In the genomic region with DNA sequence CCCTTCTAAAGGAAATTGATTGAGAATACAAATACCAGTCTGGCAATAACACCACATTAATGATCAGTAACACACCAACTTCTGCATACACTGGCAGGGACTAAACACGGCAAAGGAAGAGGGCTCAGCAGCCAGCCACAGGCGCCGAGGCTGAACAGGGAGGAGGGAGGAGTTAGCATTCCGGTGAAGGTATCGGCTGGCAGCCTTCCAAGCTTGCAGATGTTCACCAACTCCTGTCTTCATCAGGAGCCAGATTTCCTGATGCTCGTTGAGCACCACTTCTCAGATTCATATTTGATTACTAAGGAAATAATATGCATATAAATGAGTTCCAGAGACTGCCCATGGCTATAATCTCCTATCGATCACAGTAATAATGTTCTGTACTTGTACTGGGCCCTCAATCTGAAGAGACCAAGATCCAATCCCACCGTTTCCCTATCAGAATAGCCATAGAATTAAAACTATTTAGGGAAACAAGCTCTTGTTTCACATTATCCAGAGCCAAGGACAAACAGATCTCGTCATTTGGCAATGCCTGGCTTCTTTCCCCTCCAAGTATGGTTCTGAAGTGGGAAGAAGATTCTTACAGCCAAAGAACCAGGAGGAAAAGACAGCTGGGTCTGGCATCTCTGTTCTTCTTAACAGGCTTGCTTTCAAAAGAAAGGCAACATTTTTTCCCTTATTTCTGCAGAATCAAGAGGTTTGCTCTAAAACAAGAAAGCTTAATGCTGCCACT, we compare ENCODE assay signal across 8 cellular contexts. TPM values are rescaled to one million over a fixed set of nuclear protein-coding genes. Genes with fewer than 3 reads are reported as not detected.
A peak's percentile ranks its signal among the peaks of the same experiment; 100 is the strongest.
DNase-seq lines count a peak whose midpoint lies in the region; ATAC-seq and TF ChIP-seq lines count a peak whose summit lies in the region.

No MANE protein-coding gene starts in this region.

- no peak overlapping the region for H3K4me2 ChIP-seq in H9 (ENCODE audit: insufficient read depth, insufficient read length, low read length)

- no peak overlapping the region for H3K18ac ChIP-seq in H9 (ENCODE audit: insufficient read length, low read depth, low read length)

- H3K56ac ChIP-seq in H9 (ENCODE audit: insufficient read length, low read depth, low read length) = no peak overlapping the region

- no peak overlapping the region for H4K5ac ChIP-seq in H9 (ENCODE audit: insufficient read length, low read depth, low read length)

- H3K4me1 ChIP-seq in H9 (ENCODE audit: insufficient read depth, low read length) = no peaks in the 10 kb centered on the region; the same call in 1 of the 2 replicates

- ATAC-seq in T-cell (replicated peaks in 1 of 4) = peak; percentile 52 to 73 (median 58)

- no peaks in the 10 kb centered on the region for H3K79me1 ChIP-seq in H9 (ENCODE audit: insufficient read depth, low read depth, low read length, poor library complexity, severe bottlenecking)

- CTCF ChIA-PET in T-cell (lab: Charles Lee) = no interaction called here

- no peak overlapping the region for H3K9ac ChIP-seq in H9 (ENCODE audit: extremely low read depth, insufficient read length, low read length)

- peaks cover 17 to 21% (median 21%) of the 10 kb centered on the region in 3 donors for H3K4me1 Mint-ChIP-seq in T-cell
- H3K4me1 Mint-ChIP-seq in H9 = peaks cover 14 to 17% of the 10 kb centered on the region in 2 experiments

- no peak overlapping the region for H3K14ac ChIP-seq in H9 (ENCODE audit: insufficient read depth, low read length)

- DNase-seq in DMS 273 (lab: John Stamatoyannopoulos, UW; ENCODE audit: unreplicated experiment) (peak; percentile 94), NAMALWA (ENCODE audit: low spot score) (peak; percentile 57), T-cell (peak in 23 of 34 experiments; percentile 17 to 56 (median 30)), iPS-NIHi11 (ENCODE audit: low spot score) (peak; percentile 66), H9 (no peak), cerebellar cortex (ENCODE audit: low spot score) (no peak), COLO829 (ENCODE audit: low spot score) (no peak)

- POLR2A ChIA-PET in T-cell (lab: Charles Lee) = no interaction called here

- H3K27ac Mint-ChIP-seq in T-cell = no peak overlapping the region
- H3K27ac Mint-ChIP-seq in H9 = no peak overlapping the region

- H3K23ac ChIP-seq in H9 (ENCODE audit: insufficient read length, low read depth, low read length) = no peak overlapping the region

- H3K9me3 Mint-ChIP-seq in T-cell (no peaks in the 10 kb centered on the region), H9 (peaks cover 5 to 6% of the 10 kb centered on the region in 2 experiments; a peak in 3 of 5 replicates)

- no peaks in the 10 kb centered on the region for H3K36me3 Mint-ChIP-seq in T-cell
- H3K36me3 Mint-ChIP-seq in H9 (ENCODE audit: insufficient read depth in 1 of 3, low read depth in 3 of 3) = peaks cover 4 to 7% (median 5%) of the 10 kb centered on the region in 3 experiments; a peak in 5 of 7 replicates

- peak overlapping the region; percentile 77 for H3K27ac ChIP-seq in temporal lobe (ENCODE audit: low read depth, low read length)
- H3K27ac ChIP-seq in H9 (ENCODE audit: insufficient read length, low read depth, low read length) = no peak overlapping the region

- H4K20me1 ChIP-seq in H9 (ENCODE audit: control insufficient read depth, insufficient read depth, insufficient read length) = no peaks in the 10 kb centered on the region

- no peak overlapping the region for H4K91ac ChIP-seq in H9 (ENCODE audit: insufficient read length, low read depth, low read length)

- H3K4me3 Mint-ChIP-seq in T-cell (no peak overlapping the region), H9 (no peak overlapping the region)

- H2BK12ac ChIP-seq in H9 (ENCODE audit: insufficient read length, low read depth, low read length) = no peak overlapping the region

- no peaks in the 10 kb centered on the region for H3K9me3 ChIP-seq in H9 (ENCODE audit: control insufficient read depth, low read depth, low read length)

- H2BK5ac ChIP-seq in H9 (ENCODE audit: insufficient read length, low read length) = no peak overlapping the region

- H2BK20ac ChIP-seq in H9 (ENCODE audit: low read depth, low read length, poor library complexity, severe bottlenecking) = no peak overlapping the region

- H2BK15ac ChIP-seq in H9 (ENCODE audit: low read depth, low read length) = no peak overlapping the region

- H3K23me2 ChIP-seq in H9 (ENCODE audit: insufficient read length, low read depth, low read length, poor library complexity, severe bottlenecking) = no peaks in the 10 kb centered on the region

- no peak overlapping the region for H3T11ph ChIP-seq in H9 (ENCODE audit: low read length)

- H3K79me2 ChIP-seq in H9 (ENCODE audit: insufficient read depth, low read length) = peaks cover 3% of the 10 kb centered on the region; the same call in 1 of the 2 replicates

- no peak overlapping the region for H2AK5ac ChIP-seq in H9 (ENCODE audit: insufficient read length, low read length)

- no peak overlapping the region for H4K8ac ChIP-seq in H9 (replicated peaks; ENCODE audit: insufficient read length, low read depth, low read length)

- WGBS in H9 (ENCODE audit: extremely low coverage, insufficient read length, low lambda C conversion rate) = no CpG with 5 or more reads among the region's 9 CpGs

- H3K27me3 ChIP-seq in H9 (ENCODE audit: insufficient read depth, low read length) = no peaks in the 10 kb centered on the region

- H3K27me3 Mint-ChIP-seq in T-cell (no peaks in the 10 kb centered on the region), H9 (ENCODE audit: low read depth) (peaks cover 1% of the 10 kb centered on the region; the same call in 1 of the 2 replicates)

- no peak overlapping the region for H3K4ac ChIP-seq in H9 (ENCODE audit: low read depth, low read length)

- no peak for TF ChIP-seq CTCF in H9 (conservative IDR thresholded peaks at IDR 0.05)

- H2BK120ac ChIP-seq in H9 (ENCODE audit: low read depth, low read length, poor library complexity, severe bottlenecking) = no peak overlapping the region

- H2AFZ ChIP-seq in H9 (ENCODE audit: low read length) = no peak overlapping the region

RNA-seq across cellular contexts. Expression of gene GFOD1, which starts 42.2 kb away (rescaled TPM):
- total RNA-seq in T-cell (1 to 10 TPM; 1.9 to 3.2 (median 2.3) TPM), temporal lobe (27.0 TPM), H9 (2021) (6.1 TPM in 2 replicates)

Comparison
In these comparisons a context has a peak if more than half of its experiments do, and no peak if none do; other contexts are left out.
1. DNase-seq: peak in DMS 273 (single experiment), NAMALWA (single experiment), T-cell (23 of 34) and iPS-NIHi11 (single experiment); none in H9 (single experiment), cerebellar cortex (single experiment) and COLO829 (single experiment).